In genomic region chr5:79555418-79555817, GRCh38 we compare ENCODE assay signal across 2 cellular contexts.
TF ChIP-seq lines count a peak whose summit lies in the region.

No MANE protein-coding gene starts in this region.

TF ChIP-seq in HCT116, 20 proteins besides CTCF, POLR2A, EP300 and RAD21:
- TF ChIP-seq SIN3A (IDR thresholded peaks at IDR 0.05; ENCODE audit: low read depth) (no peak), ZNF274 (IDR thresholded peaks at IDR 0.05; ENCODE audit: low read depth, low read length) (no peak), EZH2phosphoT487 (IDR thresholded peaks at IDR 0.05; ENCODE audit: borderline replicate concordance) (no peak), POLR2AphosphoS5 (IDR thresholded peaks at IDR 0.05; ENCODE audit: low read depth, low read length) (no peak), ZBTB33 (IDR thresholded peaks at IDR 0.05; ENCODE audit: extremely low read depth, insufficient replicate concordance, low read length) (no peak), CEBPB (IDR thresholded peaks at IDR 0.05; ENCODE audit: low read depth) (no peak), EGR1 (IDR thresholded peaks at IDR 0.05; ENCODE audit: low read depth) (no peak), SRF (IDR thresholded peaks at IDR 0.05; ENCODE audit: low read depth) (no peak), TCF7L2 (IDR thresholded peaks at IDR 0.05; ENCODE audit: borderline replicate concordance, extremely low read depth, insufficient read depth, insufficient read length) (no peak), SP1 (IDR thresholded peaks at IDR 0.05; ENCODE audit: low read depth) (no peak), REST (IDR thresholded peaks at IDR 0.05; ENCODE audit: low read depth) (no peak), MAX (IDR thresholded peaks at IDR 0.05) (no peak), ELF1 (IDR thresholded peaks at IDR 0.05; ENCODE audit: borderline replicate concordance, low read depth) (no peak), FOSL1 (IDR thresholded peaks at IDR 0.05; ENCODE audit: low read depth) (no peak)

TF ChIP-seq in K562, 482 proteins besides CTCF, POLR2A, EP300 and RAD21:
- TF ChIP-seq E2F4 (CRISPR knock-in tag; IDR thresholded peaks at IDR 0.05; ENCODE audit: low read depth), result no peak
